Comparison of ENCODE assay signal across 13 cellular contexts in the genomic region with DNA sequence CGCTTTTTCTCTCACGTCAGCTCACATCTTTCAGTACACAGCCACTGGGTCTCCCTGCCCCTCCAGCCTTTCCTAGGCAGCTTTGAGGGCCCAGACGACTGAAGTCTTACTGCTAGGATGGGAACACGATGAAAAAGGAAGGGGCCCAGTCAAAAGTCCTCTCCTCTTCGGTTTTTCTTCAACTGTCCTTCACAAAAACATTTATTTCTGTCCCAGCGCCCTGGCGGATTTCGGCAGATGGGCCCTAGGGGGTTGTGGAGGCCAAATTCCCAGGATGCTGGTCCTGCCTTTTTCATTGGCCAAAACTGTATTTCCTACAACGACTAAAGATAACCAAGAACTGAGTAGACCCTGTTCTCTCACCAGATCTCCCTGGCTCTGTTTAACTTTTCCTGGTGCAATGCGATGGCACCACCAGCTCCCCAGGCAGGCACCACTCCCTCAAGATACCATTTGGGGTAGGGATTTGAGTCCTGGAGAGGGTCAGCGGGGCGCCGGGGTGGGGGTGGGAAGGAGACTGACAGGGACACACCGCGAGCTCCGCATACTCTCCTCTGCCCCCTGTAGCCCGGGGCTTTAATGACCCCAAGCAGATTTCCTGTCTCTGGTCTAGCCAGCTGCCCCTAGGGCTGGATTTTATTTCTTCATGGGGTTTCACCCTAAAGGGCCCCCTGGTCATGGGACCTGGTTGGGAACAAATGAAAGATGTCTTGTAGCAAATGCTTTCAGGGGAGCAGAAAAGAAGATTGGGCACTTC. TPM values are rescaled to one million over a fixed set of nuclear protein-coding genes. Genes with fewer than 3 reads are reported as not detected.
DNase-seq lines count a peak whose midpoint lies in the region; ATAC-seq, FAIRE-seq and TF ChIP-seq lines count a peak whose summit lies in the region.
"Had no signal": no experiment of that assay in that cellular context is flagged by ENCODE, and none has a peak within 500 bp of the region (broad histone marks: within the 10 kb centered on the region; RNA-seq: fewer than 3 reads in every experiment).

No MANE protein-coding gene starts in this region.

- in situ Hi-C loops in brain microvascular endothelial cell (cut with HindIII; ENCODE audit: low pct_ligation_motif_present, low sequenced_read_pairs), result no loop called here

- no peaks in the 10 kb centered on the region for H3K27me3 ChIP-seq in brain microvascular endothelial cell (replicated peaks)
- peaks cover 39 to 85% of the 10 kb centered on the region in 2 experiments for H3K27me3 ChIP-seq in mesenchymal stem cell (ENCODE audit: control insufficient read depth in 1 of 2, insufficient read depth in 1 of 2, low read length in 2 of 2)
- peaks cover 17 to 76% of the 10 kb centered on the region in 2 donors for H3K27me3 ChIP-seq in small intestine (ENCODE audit: control insufficient read depth in 2 of 2, insufficient read depth in 2 of 2, low read length in 2 of 2)

- TF ChIP-seq CTCF in brain microvascular endothelial cell (IDR thresholded peaks at IDR 0.05; ENCODE audit: low read depth, low read length, missing control alignments), result peak; percentile 39

- peaks cover 4% of the 10 kb centered on the region for H3K79me1 ChIP-seq in mesenchymal stem cell (replicated peaks; ENCODE audit: low read length, poor library complexity, severe bottlenecking)

- H3K4me3 ChIP-seq in brain microvascular endothelial cell (ENCODE audit: low read depth, low read length) (peak overlapping the region; percentile 46), mesenchymal stem cell (ENCODE audit: insufficient read depth in 1 of 2, low read depth in 1 of 2, low read length in 2 of 2) (peak overlapping the region; percentile 39 to 77), urinary bladder (ENCODE audit: low read depth, low read length) (peak overlapping the region; percentile 5), small intestine (ENCODE audit: low read depth in 1 of 2, low read length in 2 of 2) (no peak overlapping the region)

- no peak for ATAC-seq in left ventricle myocardium superior
- no peak for ATAC-seq in GM19452 (IDR thresholded peaks at IDR 0.05; ENCODE audit: unreplicated experiment)
- ATAC-seq: HCT116 had no signal

- H3K4me2 ChIP-seq in mesenchymal stem cell (ENCODE audit: low read length, poor library complexity, severe bottlenecking), result peak overlapping the region; percentile 52

- peak overlapping the region; percentile 1 for H2AFZ ChIP-seq in mesenchymal stem cell (ENCODE audit: low read depth, low read length)

- H2BK12ac ChIP-seq in mesenchymal stem cell (ENCODE audit: low read length in 2 of 2), result no peak overlapping the region

- no peak overlapping the region for H2BK120ac ChIP-seq in mesenchymal stem cell (ENCODE audit: low read depth, low read length)

- H4K8ac ChIP-seq in mesenchymal stem cell (ENCODE audit: low read length), result no peak overlapping the region

- DNase-seq in cardiac septum (ENCODE audit: low spot score), result peak; percentile 43
- DNase-seq in left ventricle myocardium superior, result no peak
- DNase-seq in brain microvascular endothelial cell, result no peak
- DNase-seq in mesenchymal stem cell, result peak; percentile 9
- DNase-seq in small intestine, result no peak
- DNase-seq in iPS-NIHi11 (ENCODE audit: low spot score), result no peak
- DNase-seq: activated naive CD4-positive, alpha-beta T cell; NCI-H226 had no signal

- peak overlapping the region; percentile 55 for H3K9ac ChIP-seq in mesenchymal stem cell (ENCODE audit: low read length)

- no peak overlapping the region for H3K18ac ChIP-seq in mesenchymal stem cell (ENCODE audit: low read depth in 1 of 2, low read length in 2 of 2)

- H3K4me1 ChIP-seq in mesenchymal stem cell (ENCODE audit: control insufficient read depth, insufficient read depth, low read depth, low read length) (peaks cover 35% of the 10 kb centered on the region), urinary bladder (ENCODE audit: insufficient read depth) (no peaks in the 10 kb centered on the region), small intestine (ENCODE audit: control insufficient read depth in 2 of 2, insufficient read depth in 1 of 2, low read depth in 1 of 2, low read length in 1 of 2) (no peaks in the 10 kb centered on the region)

- no peaks in the 10 kb centered on the region for H3K9me3 ChIP-seq in mesenchymal stem cell (ENCODE audit: control insufficient read depth, low read length)
- H3K9me3 ChIP-seq in small intestine (ENCODE audit: control insufficient read depth, low read depth), result no peaks in the 10 kb centered on the region

- H3K23ac ChIP-seq in mesenchymal stem cell (ENCODE audit: low read length in 2 of 2), result no peak overlapping the region

- 7% methylated on average over 17 of the region's 17 CpGs for WGBS in mesenchymal stem cell
- WGBS in urinary bladder, result 21% methylated on average over 17 of the region's 17 CpGs
- 10 to 15% (median 13%) methylated on average over 17 of the region's 17 CpGs for WGBS in small intestine, 3 donors

- H2BK5ac ChIP-seq in mesenchymal stem cell (ENCODE audit: low read depth, low read length, poor library complexity, severe bottlenecking), result no peak overlapping the region

- H2BK15ac ChIP-seq in mesenchymal stem cell (ENCODE audit: low read depth, poor library complexity, severe bottlenecking), result no peak overlapping the region

- H3K36me3 ChIP-seq in brain microvascular endothelial cell (replicated peaks) (peaks cover 11% of the 10 kb centered on the region), mesenchymal stem cell (ENCODE audit: control insufficient read depth in 1 of 2, insufficient read depth in 2 of 2, low read depth in 1 of 2, low read length in 2 of 2) (peaks cover 0 to 23% of the 10 kb centered on the region in 2 experiments), urinary bladder (ENCODE audit: insufficient read depth) (no peaks in the 10 kb centered on the region), small intestine (ENCODE audit: control insufficient read depth in 2 of 2, insufficient read depth in 2 of 2, low read length in 2 of 2) (no peaks in the 10 kb centered on the region)

- intact Hi-C loops in cardiac septum (cut with DNase I), result no loop called here
- intact Hi-C loops in left ventricle myocardium superior (cut with micrococcal nuclease), result no loop called here

- no peak overlapping the region for H3K14ac ChIP-seq in mesenchymal stem cell (ENCODE audit: low read length in 2 of 2)

- H3K4ac ChIP-seq in mesenchymal stem cell (ENCODE audit: low read depth in 1 of 2, low read length in 2 of 2), result no peak overlapping the region

- H4K91ac ChIP-seq in mesenchymal stem cell (ENCODE audit: low read length), result no peak overlapping the region

- H2AK5ac ChIP-seq in mesenchymal stem cell (ENCODE audit: low read length, severe bottlenecking), result no peak overlapping the region

- H3K27ac ChIP-seq in brain microvascular endothelial cell (no peak overlapping the region), mesenchymal stem cell (ENCODE audit: low read length, poor library complexity, severe bottlenecking) (no peak overlapping the region), urinary bladder (ENCODE audit: low read depth) (no peak overlapping the region), small intestine (ENCODE audit: low read depth in 1 of 2, low read length in 1 of 2) (no peak overlapping the region)
- H3K27ac ChIP-seq: C4-2B had no signal

- no peak for FAIRE-seq in small intestine (lab: Jason Lieb, UNC)
- FAIRE-seq: HepG2 had no signal

RNA-seq across cellular contexts. Expression of a gene that starts 7.4 kb away (rescaled TPM):
- 0.89 TPM for total RNA-seq in cardiac septum
- 0.40 TPM for total RNA-seq in left ventricle myocardium superior
- polyA plus RNA-seq in mesenchymal stem cell (2013, experiment 1 of 2), result 0.03 TPM
- polyA plus RNA-seq in mesenchymal stem cell (2013, experiment 2 of 2), result 0.04 TPM
- 2.7 TPM for total RNA-seq in urinary bladder
- polyA plus RNA-seq in urinary bladder, result 1.7 TPM
- under 1 TPM in 1 of 3 donors, not detected in 2; 0.12 TPM for polyA plus RNA-seq in small intestine
- total RNA-seq: HepG2 had no signal
- polyA plus RNA-seq: HepG2 had no signal

Comparison
In these comparisons a context has a peak if more than half of its experiments do, and no peak if none do; other contexts are left out.
1. DNase-seq: peak in cardiac septum (single experiment) and mesenchymal stem cell (single experiment); none in left ventricle myocardium superior (single experiment), brain microvascular endothelial cell (single experiment), small intestine (single experiment) and iPS-NIHi11 (single experiment).
2. H3K4me3 ChIP-seq: peak in brain microvascular endothelial cell (single experiment), mesenchymal stem cell (2 of 2) and urinary bladder (single experiment); none in small intestine (0 of 2).